ENCODE assay signal across 1 cellular context in genomic region chr10:28676968-28677888, GRCh38.
TF ChIP-seq lines count a peak whose summit lies in the region.

A gene with protein sequence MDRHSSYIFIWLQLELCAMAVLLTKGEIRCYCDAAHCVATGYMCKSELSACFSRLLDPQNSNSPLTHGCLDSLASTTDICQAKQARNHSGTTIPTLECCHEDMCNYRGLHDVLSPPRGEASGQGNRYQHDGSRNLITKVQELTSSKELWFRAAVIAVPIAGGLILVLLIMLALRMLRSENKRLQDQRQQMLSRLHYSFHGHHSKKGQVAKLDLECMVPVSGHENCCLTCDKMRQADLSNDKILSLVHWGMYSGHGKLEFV (plus strand): TSS chr10:28677521. CDS start chr10:28677898, 377 bp downstream.

TF ChIP-seq in K562, 482 proteins besides CTCF, POLR2A, EP300 and RAD21 (continued from another document):
- TF ChIP-seq HDAC6 (IDR thresholded peaks at IDR 0.05; ENCODE audit: low read depth, low read length) (0 out of 2 replicates have a peak, but pooled peaks have one; percentile 71), BRF1 (IDR thresholded peaks at IDR 0.05; ENCODE audit: borderline replicate concordance, extremely low read depth, insufficient read length) (no peak), TBP (optimal IDR thresholded peaks at IDR 0.05; ENCODE audit: low read depth, low read length) (peak; percentile 96), MTA1 (IDR thresholded peaks at IDR 0.05; ENCODE audit: borderline replicate concordance) (no peak), RCOR1 (IDR thresholded peaks at IDR 0.05; ENCODE audit: borderline replicate concordance in 1 of 2, low read depth in 2 of 2, low read length in 2 of 2) (no peak), ZNF165 (CRISPR knock-in tag; IDR thresholded peaks at IDR 0.05; ENCODE audit: borderline replicate concordance) (no peak), NFE2L1 (tag; IDR thresholded peaks at IDR 0.05; ENCODE audit: borderline replicate concordance, low read depth) (no peak), ZBTB43 (CRISPR knock-in tag; IDR thresholded peaks at IDR 0.05) (no peak), KDM5B (IDR thresholded peaks at IDR 0.05; ENCODE audit: insufficient replicate concordance, low read depth, low read length) (peak; percentile 96), SRSF1 (IDR thresholded peaks at IDR 0.05; ENCODE audit: low read depth, low read length) (no peak), FUS (optimal IDR thresholded peaks at IDR 0.05; ENCODE audit: low read depth, low read length) (no peak), SIRT6 (IDR thresholded peaks at IDR 0.05; ENCODE audit: low read depth, low read length) (no peak), YY1 (IDR thresholded peaks at IDR 0.05; ENCODE audit: borderline replicate concordance in 1 of 3, control insufficient read depth in 1 of 3, extremely low read depth in 1 of 3, insufficient read depth in 3 of 3, insufficient read length in 1 of 3, insufficient replicate concordance in 2 of 3, low read depth in 1 of 3, low read length in 2 of 3) (peak in 2 of 3 experiments; percentile 53 to 67), BCL6 (CRISPR knock-in tag; IDR thresholded peaks at IDR 0.05) (no peak), SIN3A (IDR thresholded peaks at IDR 0.05; ENCODE audit: borderline replicate concordance in 2 of 2, control insufficient read depth in 1 of 2, low read depth in 2 of 2, low read length in 2 of 2) (peak in 1 of 2 experiments; percentile 39; a peak in 1 of 4 replicates), SOX6 (IDR thresholded peaks at IDR 0.05) (no peak), JUND (IDR thresholded peaks at IDR 0.05; ENCODE audit: borderline replicate concordance, low read depth, low read length) (no peak), JUND (tag; IDR thresholded peaks at IDR 0.05; ENCODE audit: borderline replicate concordance, low read depth, low read length) (no peak), PREB (CRISPR knock-in tag; IDR thresholded peaks at IDR 0.05) (no peak), ARID1B (IDR thresholded peaks at IDR 0.05) (no peak), XRCC5 (IDR thresholded peaks at IDR 0.05; ENCODE audit: low read depth, low read length) (0 out of 2 replicates have a peak, but pooled peaks have one; percentile 31), KAT2B (IDR thresholded peaks at IDR 0.05; ENCODE audit: low read depth, low read length) (no peak)
- TF ChIP-seq, protein P1, sequence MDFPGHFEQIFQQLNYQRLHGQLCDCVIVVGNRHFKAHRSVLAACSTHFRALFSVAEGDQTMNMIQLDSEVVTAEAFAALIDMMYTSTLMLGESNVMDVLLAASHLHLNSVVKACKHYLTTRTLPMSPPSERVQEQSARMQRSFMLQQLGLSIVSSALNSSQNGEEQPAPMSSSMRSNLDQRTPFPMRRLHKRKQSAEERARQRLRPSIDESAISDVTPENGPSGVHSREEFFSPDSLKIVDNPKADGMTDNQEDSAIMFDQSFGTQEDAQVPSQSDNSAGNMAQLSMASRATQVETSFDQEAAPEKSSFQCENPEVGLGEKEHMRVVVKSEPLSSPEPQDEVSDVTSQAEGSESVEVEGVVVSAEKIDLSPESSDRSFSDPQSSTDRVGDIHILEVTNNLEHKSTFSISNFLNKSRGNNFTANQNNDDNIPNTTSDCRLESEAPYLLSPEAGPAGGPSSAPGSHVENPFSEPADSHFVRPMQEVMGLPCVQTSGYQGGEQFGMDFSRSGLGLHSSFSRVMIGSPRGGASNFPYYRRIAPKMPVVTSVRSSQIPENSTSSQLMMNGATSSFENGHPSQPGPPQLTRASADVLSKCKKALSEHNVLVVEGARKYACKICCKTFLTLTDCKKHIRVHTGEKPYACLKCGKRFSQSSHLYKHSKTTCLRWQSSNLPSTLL (IDR thresholded peaks at IDR 0.05): no peak
- TF ChIP-seq, protein P2, sequence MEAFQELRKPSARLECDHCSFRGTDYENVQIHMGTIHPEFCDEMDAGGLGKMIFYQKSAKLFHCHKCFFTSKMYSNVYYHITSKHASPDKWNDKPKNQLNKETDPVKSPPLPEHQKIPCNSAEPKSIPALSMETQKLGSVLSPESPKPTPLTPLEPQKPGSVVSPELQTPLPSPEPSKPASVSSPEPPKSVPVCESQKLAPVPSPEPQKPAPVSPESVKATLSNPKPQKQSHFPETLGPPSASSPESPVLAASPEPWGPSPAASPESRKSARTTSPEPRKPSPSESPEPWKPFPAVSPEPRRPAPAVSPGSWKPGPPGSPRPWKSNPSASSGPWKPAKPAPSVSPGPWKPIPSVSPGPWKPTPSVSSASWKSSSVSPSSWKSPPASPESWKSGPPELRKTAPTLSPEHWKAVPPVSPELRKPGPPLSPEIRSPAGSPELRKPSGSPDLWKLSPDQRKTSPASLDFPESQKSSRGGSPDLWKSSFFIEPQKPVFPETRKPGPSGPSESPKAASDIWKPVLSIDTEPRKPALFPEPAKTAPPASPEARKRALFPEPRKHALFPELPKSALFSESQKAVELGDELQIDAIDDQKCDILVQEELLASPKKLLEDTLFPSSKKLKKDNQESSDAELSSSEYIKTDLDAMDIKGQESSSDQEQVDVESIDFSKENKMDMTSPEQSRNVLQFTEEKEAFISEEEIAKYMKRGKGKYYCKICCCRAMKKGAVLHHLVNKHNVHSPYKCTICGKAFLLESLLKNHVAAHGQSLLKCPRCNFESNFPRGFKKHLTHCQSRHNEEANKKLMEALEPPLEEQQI (IDR thresholded peaks at IDR 0.05): no peak
